23 cellular contexts compared by ENCODE assay signal in genomic region chr2:45205480-45205879, GRCh38.
"Had no signal": no experiment of that assay in that cellular context is flagged by ENCODE, and none has a peak within 500 bp of the region (broad histone marks: within the 10 kb centered on the region; RNA-seq: fewer than 3 reads in every experiment).

No MANE protein-coding gene starts in this region.

- H3K27me3 ChIP-seq: colonic mucosa, dorsolateral prefrontal cortex, esophagus squamous epithelium, gastrocnemius medialis, heart left ventricle, heart right ventricle had no signal

- H3K4me3 ChIP-seq: colonic mucosa, coronary artery, dorsolateral prefrontal cortex, esophagus squamous epithelium, gastrocnemius medialis, gastroesophageal sphincter, heart left ventricle, heart right ventricle had no signal

- H3K4me1 Mint-ChIP-seq: endodermal cell had no signal

- H3K9me3 Mint-ChIP-seq: endodermal cell had no signal

- H3K27ac ChIP-seq: colonic mucosa, coronary artery, dorsolateral prefrontal cortex, epithelial cell of prostate, esophagus squamous epithelium, foreskin keratinocyte, gastrocnemius medialis, gastroesophageal sphincter, heart left ventricle, heart right ventricle had no signal

- ATAC-seq: effector memory CD8-positive, alpha-beta T cell; esophagus mucosa; foreskin keratinocyte; gastrocnemius medialis; gastroesophageal sphincter; heart left ventricle; heart right ventricle had no signal

- H3K4me3 Mint-ChIP-seq: dendritic cell treated with granulocyte-macrophage colony-stimulating factor and Interleukin-4, amounts not matched to agents 40 ng/mL and 50 ng/mL, for 4 days; effector memory CD8-positive, alpha-beta T cell; endodermal cell had no signal

- H3K4me1 ChIP-seq: colonic mucosa, esophagus squamous epithelium, foreskin keratinocyte, gastrocnemius medialis, gastroesophageal sphincter, heart left ventricle, heart right ventricle had no signal

- DNase-seq: colonic mucosa; cortex of kidney; dermis blood vessel endothelial cell; dorsolateral prefrontal cortex; effector CD4-positive, alpha-beta T cell; effector CD8-positive, alpha-beta T cell; effector memory CD4-positive, alpha-beta T cell; effector memory CD8-positive, alpha-beta T cell; endodermal cell; erythroblast; esophagus squamous epithelium; foreskin fibroblast; foreskin keratinocyte; foreskin melanocyte; gastrocnemius medialis; glutamatergic neuron; heart left ventricle; heart right ventricle had no signal

- H3K36me3 ChIP-seq: colonic mucosa, esophagus squamous epithelium, gastrocnemius medialis, gastroesophageal sphincter, heart left ventricle, heart right ventricle had no signal

- H3K9me3 ChIP-seq: colonic mucosa, gastrocnemius medialis had no signal
